Comparison of ENCODE assay signal across 8 cellular contexts in the genomic region with DNA sequence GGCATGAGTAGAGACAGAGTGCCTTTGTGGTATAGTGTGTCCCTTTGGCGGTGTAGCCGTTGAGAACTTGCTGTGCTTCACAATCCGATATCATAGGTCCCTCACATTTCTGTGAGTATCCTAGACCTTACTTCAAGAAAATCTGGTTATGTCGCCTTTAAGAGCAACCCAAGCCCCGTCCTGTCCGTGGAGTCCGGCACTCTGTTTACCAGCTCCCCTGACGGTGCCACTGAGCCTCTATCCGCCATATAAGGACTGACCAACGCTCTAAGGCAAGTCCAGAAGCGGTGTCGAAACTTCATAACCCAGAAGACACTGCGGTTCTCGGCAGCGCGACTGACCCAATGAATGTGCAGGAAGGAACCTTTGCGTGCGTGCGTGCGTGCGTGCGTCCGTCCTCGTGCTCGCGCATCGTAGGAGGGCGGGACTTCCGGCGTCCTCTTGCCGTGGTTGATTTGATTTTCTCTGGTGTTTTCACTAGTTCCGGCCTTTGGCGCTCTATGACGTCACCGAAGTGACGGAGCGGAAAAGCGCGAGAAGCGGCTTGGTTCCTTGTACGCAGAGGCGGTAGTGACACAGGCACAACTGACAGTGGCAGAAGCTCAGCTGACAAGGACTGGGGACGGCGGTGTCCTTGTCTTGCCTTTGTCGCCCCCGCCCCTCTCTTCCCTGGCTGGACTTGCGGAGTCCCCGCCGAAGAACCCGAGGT. TPM values are rescaled to one million over a fixed set of nuclear protein-coding genes. Genes with fewer than 3 reads are reported as not detected.
DNase-seq lines count a peak whose midpoint lies in the region; ATAC-seq and TF ChIP-seq lines count a peak whose summit lies in the region.

A gene (plus strand): TSS at position 555 of the 709 bp plus-strand sequence. CDS start 1,283 bp downstream, outside the sequence.
A gene (plus strand): TSS at position 555 of the 709 bp plus-strand sequence. CDS start 5,005 bp downstream, outside the sequence.

- ATAC-seq in HG02763 (IDR thresholded peaks at IDR 0.05; ENCODE audit: unreplicated experiment) (peak; percentile 93), Right ventricle myocardium superior (ENCODE audit: poor library complexity) (peak; percentile 98)

- H3K4me1 ChIP-seq in adipocyte (ENCODE audit: control insufficient read depth, insufficient read depth, low read length) (peaks cover 19% of the 10 kb centered on the region), ovary (ENCODE audit: insufficient read depth) (peaks cover 6% of the 10 kb centered on the region), thyroid gland (peaks cover 12 to 14% of the 10 kb centered on the region in 2 donors)

- DNase-seq in NCI-H1417 treated with DMSO at 0.1 percent for 48 hours (lab: John Stamatoyannopoulos, UW) (peak; percentile 88), SW 1271 (lab: John Stamatoyannopoulos, UW) (peak; percentile 93 to 95), adipocyte (ENCODE audit: low read depth) (peak; percentile 100), Right ventricle myocardium superior (peak; percentile 100), ovary (peak; percentile 99 to 100 (median 99)), thyroid gland (peak; percentile 100)

- TF ChIP-seq POLR2A in ovary (IDR thresholded peaks at IDR 0.05): peak; percentile 76
- peak in 1 of 2 donors; percentile 73 for TF ChIP-seq POLR2A in thyroid gland (IDR thresholded peaks at IDR 0.05)

- 1 to 2% (median 1%) methylated on average over 49 to 50 of the region's 50 CpGs for WGBS in ovary, 3 donors
- WGBS in thyroid gland, 2 donors: 2 to 3% methylated on average over 26 to 49 of the region's 50 CpGs

- H3K36me3 ChIP-seq in adipocyte (ENCODE audit: control insufficient read depth, insufficient read depth, low read length, severe bottlenecking): peaks cover 18% of the 10 kb centered on the region
- no peaks in the 10 kb centered on the region for H3K36me3 ChIP-seq in ovary
- H3K36me3 ChIP-seq in thyroid gland: peaks cover 0 to 6% of the 10 kb centered on the region in 2 donors

- intact Hi-C loops in Right ventricle myocardium superior (cut with DNase I) (no loop called here), ovary (cut with DNase I) (loop anchor here in 1 of 4 donors (5.0 kb wide), 1 partner anchor 81 kb away; a partner anchor contains a TSS), thyroid gland (cut with DNase I) (loop anchor here (10.0 kb wide), 1 partner anchor 78 kb away; a partner anchor contains a TSS)

- H3K27ac ChIP-seq in ovary (peak within 1 kb of the TSS; percentile 70 to 98), thyroid gland (peak within 1 kb of the TSS; percentile 71 to 95 (median 90))

- H3K9me3 ChIP-seq in adipocyte (ENCODE audit: control insufficient read depth, low read length) (no peaks in the 10 kb centered on the region), ovary (peaks cover 0 to 18% of the 10 kb centered on the region in 2 donors), thyroid gland (no peaks in the 10 kb centered on the region)

- H3K9ac ChIP-seq in adipocyte (ENCODE audit: low read length): peak within 1 kb of the TSS; percentile 83

- no peaks in the 10 kb centered on the region for H3K27me3 ChIP-seq in adipocyte (replicated peaks; ENCODE audit: control insufficient read depth, insufficient read depth, low read length)
- no peaks in the 10 kb centered on the region for H3K27me3 ChIP-seq in ovary
- no peaks in the 10 kb centered on the region for H3K27me3 ChIP-seq in thyroid gland

- TF ChIP-seq EP300 in ovary (IDR thresholded peaks at IDR 0.05): peak; percentile 92

- TF ChIP-seq CTCF in GM12875 (IDR thresholded peaks at IDR 0.05; ENCODE audit: borderline replicate concordance, insufficient read depth, low read depth, low read length): no peak
- TF ChIP-seq CTCF in ovary (IDR thresholded peaks at IDR 0.05): no peak
- TF ChIP-seq CTCF in thyroid gland (IDR thresholded peaks at IDR 0.05): no peak

- peak within 1 kb of the TSS; percentile 78 for H3K4me3 ChIP-seq in GM12875 (ENCODE audit: low read depth, low read length)
- H3K4me3 ChIP-seq in adipocyte (ENCODE audit: low read length): peak within 1 kb of the TSS; percentile 80
- peak within 1 kb of the TSS; percentile 74 for H3K4me3 ChIP-seq in ovary
- peak within 1 kb of the TSS; percentile 44 to 85 (median 77) for H3K4me3 ChIP-seq in thyroid gland (replicated peaks in 1 of 3)

RNA-seq across cellular contexts. Expression of the first gene that starts in this region (rescaled TPM):
- total RNA-seq in Right ventricle myocardium superior (9.1 TPM), ovary (10 to 100 TPM in 6 of 7 donors, 1 to 10 TPM in 1; 9.1 to 23.6 (median 11.6) TPM), thyroid gland (10 to 100 TPM in 3 of 4 donors, 1 to 10 TPM in 1; 8.7 to 38.3 (median 23.0) TPM)
- polyA plus RNA-seq in ovary: 10 to 100 TPM; 10.3 to 25.1 TPM

RNA-seq across cellular contexts. Expression of the second gene that starts in this region (rescaled TPM):
- total RNA-seq in Right ventricle myocardium superior (3.3 TPM), ovary (1 to 10 TPM; 1.2 to 4.7 (median 3.0) TPM), thyroid gland (1 to 10 TPM; 2.5 to 7.0 (median 4.6) TPM)
- polyA plus RNA-seq in ovary: 1 to 10 TPM; 1.8 to 2.9 TPM

Comparison
In these comparisons a context has a peak if more than half of its experiments do, and no peak if none do; other contexts are left out.
1. Peak in every context shown above with its lines: DNase-seq, ATAC-seq, H3K4me3 ChIP-seq and H3K27ac ChIP-seq.